In the genomic region with DNA sequence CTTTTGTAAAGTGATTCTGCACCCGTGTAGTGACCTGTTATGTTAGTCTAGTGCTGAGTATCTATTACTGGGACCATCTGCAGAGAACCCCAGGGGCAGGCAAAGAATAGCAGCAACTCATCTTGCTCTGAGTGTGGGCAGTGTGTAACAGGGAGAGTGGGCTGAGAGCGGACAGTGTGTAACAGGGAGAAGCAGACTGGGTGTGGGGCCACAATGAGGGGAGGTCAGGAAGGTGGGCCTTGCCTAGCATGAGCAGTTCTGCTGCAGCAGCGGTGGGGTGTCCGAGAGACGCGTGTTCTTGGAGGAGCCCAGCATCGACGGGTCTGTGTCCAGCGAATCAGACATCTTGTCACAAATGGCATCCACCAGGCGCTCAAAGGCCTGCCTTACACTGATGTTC, we compare ENCODE assay signal across 19 cellular contexts.
"Had no signal": no experiment of that assay in that cellular context is flagged by ENCODE, and none has a peak within 500 bp of the region (broad histone marks: within the 10 kb centered on the region; RNA-seq: fewer than 3 reads in every experiment).

No MANE protein-coding gene starts in this region.

- H3K36me3 Mint-ChIP-seq: activated naive CD8-positive, alpha-beta T cell treated with anti-CD3 and anti-CD28 coated beads for 36 hours had no signal

- H3K36me3 ChIP-seq: colonic mucosa, gastrocnemius medialis, heart left ventricle, left lung, tibial nerve had no signal

- H3K27ac ChIP-seq: body of pancreas, colonic mucosa, gastrocnemius medialis, heart left ventricle, left lung, tibial nerve had no signal

- H3K27ac Mint-ChIP-seq: activated CD4-positive, alpha-beta T cell treated with anti-CD3 and anti-CD28 coated beads, Interleukin-2, amount 10 ng/mL, durations not matched to agents 24 days and 14 days; activated CD8-positive, alpha-beta T cell treated with anti-CD3 and anti-CD28 coated beads for 36 hours; activated naive CD8-positive, alpha-beta T cell treated with anti-CD3 and anti-CD28 coated beads for 36 hours; activated T-helper 17 cell treated with anti-CD3 and anti-CD28 coated beads, Interleukin-2, amount 50 U/mL, for 72 hours had no signal

- H3K4me3 Mint-ChIP-seq: activated CD4-positive, alpha-beta T cell treated with anti-CD3 and anti-CD28 coated beads, Interleukin-2, amount 10 ng/mL, durations not matched to agents 24 days and 14 days; activated CD8-positive, alpha-beta T cell treated with anti-CD3 and anti-CD28 coated beads for 36 hours; activated naive CD8-positive, alpha-beta T cell treated with anti-CD3 and anti-CD28 coated beads for 36 hours; activated T-helper 17 cell treated with anti-CD3 and anti-CD28 coated beads, Interleukin-2, amount 50 U/mL, for 72 hours had no signal

- DNase-seq: activated CD4-positive, alpha-beta T cell treated with anti-CD3 and anti-CD28 coated beads, Interleukin-2, amount 10 ng/mL, durations not matched to agents 24 days and 14 days; activated CD8-positive, alpha-beta T cell treated with anti-CD3 and anti-CD28 coated beads for 36 hours; activated naive CD4-positive, alpha-beta T cell; activated naive CD8-positive, alpha-beta T cell treated with anti-CD3 and anti-CD28 coated beads for 36 hours; activated T-cell treated with anti-CD3 and anti-CD28 coated beads, Interleukin-2, amount 50 U/mL, for 1 hour; body of pancreas; central memory CD4-positive, alpha-beta T cell; colonic mucosa; effector CD4-positive, alpha-beta T cell; gastrocnemius medialis; heart left ventricle; left lung; stimulated activated CD4-positive, alpha-beta T cell treated with anti-CD3 and anti-CD28 coated beads, Interleukin-12 subunit alpha, Interleukin-12 subunit beta, amount 100 ng/mL, for 4 hours; stimulated activated CD4-positive, alpha-beta T cell treated with anti-CD3 and anti-CD28 coated beads, Interleukin-1b, Interleukin-23, amount 100 ng/mL, for 48 hours; stimulated activated naive CD8-positive, alpha-beta T cell treated with anti-CD3 and anti-CD28 coated beads, Interleukin-15, Interleukin-2, amounts not matched to agents 100 U/mL and 50 U/mL, for 24 hours; T-helper 1 cell; T-helper 9 cell had no signal

- H3K9me3 Mint-ChIP-seq: activated CD4-positive, alpha-beta T cell treated with anti-CD3 and anti-CD28 coated beads, Interleukin-2, amount 10 ng/mL, durations not matched to agents 24 days and 14 days; activated CD8-positive, alpha-beta T cell treated with anti-CD3 and anti-CD28 coated beads for 36 hours; activated naive CD8-positive, alpha-beta T cell treated with anti-CD3 and anti-CD28 coated beads for 36 hours; activated T-helper 17 cell treated with anti-CD3 and anti-CD28 coated beads, Interleukin-2, amount 50 U/mL, for 72 hours had no signal

- H3K27me3 ChIP-seq: body of pancreas, colonic mucosa had no signal

- H3K4me3 ChIP-seq: body of pancreas, colonic mucosa, gastrocnemius medialis, heart left ventricle, left lung, tibial nerve had no signal

- ATAC-seq: activated CD8-positive, alpha-beta T cell treated with anti-CD3 and anti-CD28 coated beads for 36 hours; activated T-helper 17 cell treated with anti-CD3 and anti-CD28 coated beads, Interleukin-2, amount 50 U/mL, for 72 hours; body of pancreas; gastrocnemius medialis; heart left ventricle; left lung; stimulated activated naive CD8-positive, alpha-beta T cell treated with anti-CD3 and anti-CD28 coated beads, Interleukin-15, Interleukin-2, amounts not matched to agents 100 U/mL and 50 U/mL, for 24 hours had no signal

- H3K4me1 Mint-ChIP-seq: activated CD4-positive, alpha-beta T cell treated with anti-CD3 and anti-CD28 coated beads, Interleukin-2, amount 10 ng/mL, durations not matched to agents 24 days and 14 days; activated naive CD8-positive, alpha-beta T cell treated with anti-CD3 and anti-CD28 coated beads for 36 hours; activated T-helper 17 cell treated with anti-CD3 and anti-CD28 coated beads, Interleukin-2, amount 50 U/mL, for 72 hours had no signal

- H3K9me3 ChIP-seq: body of pancreas, colonic mucosa, gastrocnemius medialis, heart left ventricle, left lung, tibial nerve had no signal

- H3K4me1 ChIP-seq: body of pancreas, colonic mucosa, gastrocnemius medialis, heart left ventricle, left lung, tibial nerve had no signal
